ENCODE assay signal across 8 cellular contexts in the genomic region with DNA sequence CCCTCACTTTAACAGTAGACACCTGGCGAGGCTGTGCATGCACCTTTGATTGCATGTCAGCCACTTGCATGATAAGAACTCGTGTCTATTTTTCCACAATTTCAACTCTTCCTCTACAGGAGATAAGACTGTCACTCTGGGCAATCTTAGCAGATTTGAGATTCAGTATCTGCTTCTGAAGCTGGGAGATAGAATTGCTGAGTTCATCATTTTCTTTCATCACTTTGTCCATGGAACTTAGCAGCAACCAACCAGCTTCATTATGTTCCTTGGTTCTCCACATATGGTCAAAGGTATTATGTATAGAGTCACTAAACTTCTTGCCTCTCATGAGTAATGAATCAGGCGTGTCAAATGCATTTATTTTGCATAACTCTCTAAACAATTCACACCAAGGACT. TPM values are rescaled to one million over a fixed set of nuclear protein-coding genes. Genes with fewer than 3 reads are reported as not detected.
"Had no signal": no experiment of that assay in that cellular context is flagged by ENCODE, and none has a peak within 500 bp of the region (broad histone marks: within the 10 kb centered on the region; RNA-seq: fewer than 3 reads in every experiment).

No MANE protein-coding gene starts in this region.

- H3K4me1 Mint-ChIP-seq: IgD-negative memory B cell had no signal

- FAIRE-seq: HTR-8/SVneo had no signal

- H3K4me3 Mint-ChIP-seq: IgD-negative memory B cell had no signal

- H3K27ac ChIP-seq: HL-60, KMS-11 had no signal

- DNase-seq: KBM-7, KG1 had no signal

- H3K27me3 Mint-ChIP-seq: IgD-negative memory B cell had no signal

- H3K27ac Mint-ChIP-seq: IgD-negative memory B cell had no signal

- H3K4me2 ChIP-seq: KMS-11 had no signal

- H3K9ac ChIP-seq: KMS-11 had no signal

RNA-seq across cellular contexts. Expression of gene MTNR1B, which starts 17.1 kb away (rescaled TPM):
- total RNA-seq: HT-29, HT1080 had no signal
- polyA plus RNA-seq: IgD-negative memory B cell had no signal
